ENCODE assay signal across 9 cellular contexts in genomic region chr15:76866716-76867321, GRCh38. TPM values are rescaled to one million over a fixed set of nuclear protein-coding genes. Genes with fewer than 3 reads are reported as not detected.
DNase-seq lines count a peak whose midpoint lies in the region; ATAC-seq and TF ChIP-seq lines count a peak whose summit lies in the region.
"Had no signal": no experiment of that assay in that cellular context is flagged by ENCODE, and none has a peak within 500 bp of the region (broad histone marks: within the 10 kb centered on the region; RNA-seq: fewer than 3 reads in every experiment).

No MANE protein-coding gene starts in this region.

- H2BK120ac ChIP-seq in IMR-90 (ENCODE audit: low read depth, low read length): no peak overlapping the region

- peak; percentile 76 for TF ChIP-seq CTCF in IMR-90 (conservative IDR thresholded peaks at IDR 0.05; ENCODE audit: low read depth, low read length)
- peak; percentile 31; the same call in 1 of the 2 replicates for TF ChIP-seq CTCF in WI38 (IDR thresholded peaks at IDR 0.05; ENCODE audit: low read depth, low read length)

- H4K91ac ChIP-seq in IMR-90 (ENCODE audit: insufficient read depth, low read depth, low read length): no peak overlapping the region

- no peak overlapping the region for H3K4me2 ChIP-seq in IMR-90 (ENCODE audit: low read depth, low read length)

- dilution Hi-C loops in IMR-90 (cut with HindIII; ENCODE audit: low sequenced_read_pairs, unreplicated experiment): no loop called here

- TF ChIP-seq POLR2A in IMR-90 (IDR thresholded peaks at IDR 0.05; ENCODE audit: low read depth, low read length): no peak

- peaks cover 0 to 9% of the 10 kb centered on the region in 2 experiments; a peak in 1 of 4 replicates for H3K79me1 ChIP-seq in IMR-90 (ENCODE audit: low read depth in 1 of 2, low read length in 2 of 2)

- no peaks in the 10 kb centered on the region; the same call in 1 of the 2 replicates for H3K9me1 ChIP-seq in IMR-90 (ENCODE audit: insufficient read depth, low read length)

- H4K8ac ChIP-seq in IMR-90 (ENCODE audit: low read depth in 2 of 2, low read length in 2 of 2): no peak overlapping the region

- H3K14ac ChIP-seq in IMR-90 (replicated peaks; ENCODE audit: low read depth, low read length): no peak overlapping the region

- H3K23ac ChIP-seq in IMR-90 (ENCODE audit: low read depth, low read length): no peak overlapping the region

- H3K4me1 ChIP-seq in IMR-90 (ENCODE audit: control insufficient read depth, insufficient read depth, low read length): no peaks in the 10 kb centered on the region
- H3K4me1 ChIP-seq: SJSA1 had no signal

- H2AFZ ChIP-seq in IMR-90 (replicated peaks; ENCODE audit: low read length, poor library complexity): no peak overlapping the region

- intact Hi-C loops in IMR-90 (cut with micrococcal nuclease): loop anchor here (1.0 to 5.0 kb wide), 5 partner anchors 520 to 810 kb away; partner anchors contain the start of gene TMEM266

- no peak overlapping the region for H2AK5ac ChIP-seq in IMR-90 (ENCODE audit: low read depth, low read length)

- H3K27me3 ChIP-seq in IMR-90 (ENCODE audit: control insufficient read depth, insufficient read depth, low read length): no peaks in the 10 kb centered on the region
- H3K27me3 ChIP-seq: SJSA1 had no signal

- H4K20me1 ChIP-seq in IMR-90 (ENCODE audit: insufficient read depth, low read length): no peaks in the 10 kb centered on the region

- H3K18ac ChIP-seq in IMR-90 (ENCODE audit: low read depth, low read length): no peak overlapping the region

- H2AK9ac ChIP-seq in IMR-90 (replicated peaks; ENCODE audit: low read depth, low read length, poor library complexity): no peak overlapping the region

- in situ Hi-C loops in IMR-90 (cut with MboI; ENCODE audit: low sequenced_read_pairs): loop anchor here (10.0 kb wide), 2 partner anchors 632 to 672 kb away; no protein-coding TSS in a partner anchor

- H3K27ac ChIP-seq in IMR-90 (ENCODE audit: insufficient read depth, low read length): no peak overlapping the region
- H3K27ac ChIP-seq: SJSA1 had no signal

- DNase-seq in DMS114 treated with DMSO at 0.1 percent for 48 hours (lab: John Stamatoyannopoulos, UW; ENCODE audit: unreplicated experiment) (peak; percentile 60), IMR-90 (peak; percentile 58), inferior parietal cortex (ENCODE audit: extremely low spot score) (peak; percentile 65)
- DNase-seq in activated effector memory CD4-positive, alpha-beta T cell treated with Interleukin-2 at 50 U/mL for 16 hours: no peak
- DNase-seq in effector CD8-positive, alpha-beta T cell (lab: John Stamatoyannopoulos, UW): no peak

- no peak overlapping the region for H4K5ac ChIP-seq in IMR-90 (ENCODE audit: low read depth, low read length)

- ATAC-seq in IMR-90 (ENCODE audit: low read depth) (peak; percentile 82), GM18873 (IDR thresholded peaks at IDR 0.05; ENCODE audit: low FRiP score, unreplicated experiment) (no peak), GM18907 (IDR thresholded peaks at IDR 0.05; ENCODE audit: unreplicated experiment) (no peak)

- BruUV-seq in IMR-90 (replicated peaks; lab: Mats Ljungman, UMichigan): no TSS peak

- CTCF ChIA-PET in IMR-90 (lab: Yijun Ruan, JAX): interaction anchor here (0.6 to 1.3 kb wide), 4 partner anchors 555 to 1056 kb away, joined by 3 to 5 read pairs (median 4); no protein-coding TSS in a partner anchor

- H3K4me3 ChIP-seq in IMR-90 (ENCODE audit: insufficient read depth, low read depth, low read length): no peak overlapping the region
- no peak overlapping the region for H3K4me3 ChIP-seq in WI38 (ENCODE audit: low read depth, low read length)
- H3K4me3 ChIP-seq: SJSA1 had no signal

- peak; percentile 81 for TF ChIP-seq RAD21 in IMR-90 (IDR thresholded peaks at IDR 0.05; ENCODE audit: low read length)

- H2BK15ac ChIP-seq in IMR-90 (ENCODE audit: low read depth, low read length): no peak overlapping the region

- no peaks in the 10 kb centered on the region for H3K9me3 ChIP-seq in IMR-90 (ENCODE audit: control insufficient read depth, insufficient read depth, low read length)
- H3K9me3 ChIP-seq: SJSA1 had no signal

- no peak overlapping the region for H2BK5ac ChIP-seq in IMR-90 (ENCODE audit: low read depth, low read length, poor library complexity, severe bottlenecking)

- H3K4ac ChIP-seq in IMR-90 (ENCODE audit: low read depth, low read length): no peak overlapping the region

- POLR2A ChIA-PET in IMR-90 (lab: Charles Lee; ENCODE audit: unreplicated experiment): no interaction called here

- H3K56ac ChIP-seq in IMR-90 (ENCODE audit: extremely low read depth, insufficient read depth, low read length): no peak overlapping the region

- no peaks in the 10 kb centered on the region for H3K36me3 ChIP-seq in IMR-90 (ENCODE audit: control insufficient read depth, insufficient read depth, low read length)
- H3K36me3 ChIP-seq: SJSA1 had no signal

- H2BK20ac ChIP-seq in IMR-90 (ENCODE audit: low read depth, low read length): no peak overlapping the region

- H3K9ac ChIP-seq in IMR-90 (ENCODE audit: low read depth, low read length): no peak overlapping the region

TF ChIP-seq in IMR-90, 13 proteins besides CTCF, POLR2A, EP300 and RAD21:
- peak; percentile 77 for TF ChIP-seq SMC3 (IDR thresholded peaks at IDR 0.05; ENCODE audit: low read depth, low read length)
- no peak for TF ChIP-seq MXI1 (IDR thresholded peaks at IDR 0.05; ENCODE audit: borderline replicate concordance, low read depth, low read length)
- TF ChIP-seq CHD1 (IDR thresholded peaks at IDR 0.05; ENCODE audit: low read depth, low read length): no peak
- TF ChIP-seq RCOR1 (IDR thresholded peaks at IDR 0.05; ENCODE audit: insufficient replicate concordance, low read length): no peak

RNA-seq across cellular contexts. Expression of gene SCAPER, which starts 38.3 kb away (rescaled TPM):
- total RNA-seq in IMR-90 (2012; rRNA removed): 9.7 and 13.6 TPM in 2 replicates
- polyA plus RNA-seq in IMR-90 (2012; rRNA removed): 1.9 and 2.9 TPM in 2 replicates
- polyA plus RNA-seq in IMR-90 (2012; cell fraction: cytosol; rRNA removed): 0.86 and 0.89 TPM in 2 replicates
- 1.2 and 3.9 TPM in 2 replicates for polyA plus RNA-seq in IMR-90 (2012; cell fraction: nucleus; rRNA removed; ENCODE audit: low replicate concordance)

Comparison
In these comparisons a context has a peak if more than half of its experiments do, and no peak if none do; other contexts are left out.
1. DNase-seq: peak in DMS114 treated with DMSO at 0.1 percent for 48 hours (single experiment), IMR-90 (single experiment) and inferior parietal cortex (single experiment); none in activated effector memory CD4-positive, alpha-beta T cell treated with Interleukin-2 at 50 U/mL for 16 hours (single experiment) and effector CD8-positive, alpha-beta T cell (single experiment).